In genomic region chr1:46485564-46486431, GRCh38 we compare ENCODE assay signal across 31 cellular contexts. TPM values are rescaled to one million over a fixed set of nuclear protein-coding genes. Genes with fewer than 3 reads are reported as not detected.
DNase-seq lines count a peak whose midpoint lies in the region; ATAC-seq and TF ChIP-seq lines count a peak whose summit lies in the region.
"Had no signal": no experiment of that assay in that cellular context is flagged by ENCODE, and none has a peak within 500 bp of the region (broad histone marks: within the 10 kb centered on the region; RNA-seq: fewer than 3 reads in every experiment).

No MANE protein-coding gene starts in this region.

- 8 to 10% methylated on average over 58 of the region's 58 CpGs for WGBS in ectodermal cell, 2 experiments
- 14 to 17% methylated on average over 25 to 56 of the region's 58 CpGs for WGBS in testis, 2 donors

- H3K4me1 ChIP-seq in ectodermal cell (ENCODE audit: control insufficient read depth, insufficient read depth, low read length), result peaks cover 51% of the 10 kb centered on the region
- H3K4me1 ChIP-seq in iPS-20b (ENCODE audit: insufficient read depth, low read length), result peaks cover 14% of the 10 kb centered on the region; the same call in 1 of the 2 replicates
- H3K4me1 ChIP-seq in testis, result peaks cover 10% of the 10 kb centered on the region

- TF ChIP-seq CTCF in testis (IDR thresholded peaks at IDR 0.05), result no peak

- H3K4me3 ChIP-seq in ectodermal cell (ENCODE audit: insufficient read depth, low read depth, low read length) (peak overlapping the region; percentile 9), iPS-20b (ENCODE audit: low read length) (peak overlapping the region; percentile 46; the same call in 1 of the 2 replicates), testis (peak overlapping the region; percentile 24 to 26)
- H3K4me3 ChIP-seq: stomach, tibial artery had no signal

- H3K27me3 ChIP-seq in ectodermal cell (ENCODE audit: control insufficient read depth, insufficient read depth, low read length, poor library complexity, severe bottlenecking) (peaks cover 99% of the 10 kb centered on the region), iPS-20b (ENCODE audit: insufficient read depth, low read length) (peaks cover 100% of the 10 kb centered on the region), testis (no peaks in the 10 kb centered on the region)

- no peak overlapping the region for H3K27ac Mint-ChIP-seq in natural killer cell treated with Interleukin-12 subunit alpha and Interleukin-12 subunit beta and Interleukin-15 and Interleukin-18, amount 100 ng/mL, for 72 hours
- H3K27ac Mint-ChIP-seq: activated CD4-positive, alpha-beta memory T cell treated with anti-CD3 and anti-CD28 coated beads, Interleukin-2, amount 10 ng/mL, durations not matched to agents 7 days and 5 days; CD4-positive, alpha-beta T cell had no signal

- peaks cover 6 to 13% of the 10 kb centered on the region in 2 donors for H3K4me1 Mint-ChIP-seq in natural killer cell treated with Interleukin-12 subunit alpha and Interleukin-12 subunit beta and Interleukin-15 and Interleukin-18, amount 100 ng/mL, for 72 hours (ENCODE audit: low read depth in 2 of 2)

- no peak for ATAC-seq in GM18498 (IDR thresholded peaks at IDR 0.05; ENCODE audit: unreplicated experiment)
- no peak for ATAC-seq in natural killer cell treated with Interleukin-12 subunit alpha and Interleukin-12 subunit beta and Interleukin-15 and Interleukin-18, amount 100 ng/mL, for 72 hours
- ATAC-seq: activated CD4-positive, CD25-positive, alpha-beta regulatory T cell treated with anti-CD3 and anti-CD28 coated beads, Interleukin-2, amount 50 U/mL, for 24 hours; left ventricle myocardium superior had no signal

- intact Hi-C loops in testis (cut with DNase I; ENCODE audit: low total_unique reads), result no loop called here

- H3K27me3 Mint-ChIP-seq in natural killer cell treated with Interleukin-12 subunit alpha and Interleukin-12 subunit beta and Interleukin-15 and Interleukin-18, amount 100 ng/mL, for 72 hours, result peaks cover 54 to 68% of the 10 kb centered on the region in 2 donors

- no peak overlapping the region for H3K9ac ChIP-seq in iPS-20b (ENCODE audit: low read depth, low read length)

- H3K36me3 Mint-ChIP-seq in natural killer cell treated with Interleukin-12 subunit alpha and Interleukin-12 subunit beta and Interleukin-15 and Interleukin-18, amount 100 ng/mL, for 72 hours, result no peaks in the 10 kb centered on the region

- H3K9me3 ChIP-seq in ectodermal cell (ENCODE audit: control insufficient read depth, low read length), result no peaks in the 10 kb centered on the region
- no peaks in the 10 kb centered on the region for H3K9me3 ChIP-seq in iPS-20b (ENCODE audit: insufficient read depth, low read depth, low read length)
- H3K9me3 ChIP-seq in testis, result no peaks in the 10 kb centered on the region
- H3K9me3 ChIP-seq: stomach, tibial artery had no signal

- H3K9me3 Mint-ChIP-seq in natural killer cell treated with Interleukin-12 subunit alpha and Interleukin-12 subunit beta and Interleukin-15 and Interleukin-18, amount 100 ng/mL, for 72 hours, result no peaks in the 10 kb centered on the region
- H3K9me3 Mint-ChIP-seq: activated CD4-positive, alpha-beta memory T cell treated with anti-CD3 and anti-CD28 coated beads, Interleukin-2, amount 10 ng/mL, durations not matched to agents 7 days and 5 days; CD4-positive, alpha-beta T cell had no signal

- no peak overlapping the region for H3K27ac ChIP-seq in ectodermal cell (ENCODE audit: insufficient read depth, low read depth, low read length, poor library complexity, severe bottlenecking)
- no peak overlapping the region for H3K27ac ChIP-seq in iPS-20b (ENCODE audit: low read length)
- H3K27ac ChIP-seq in testis, result no peak overlapping the region
- H3K27ac ChIP-seq: stomach, tibial artery had no signal

- peak; percentile 71 for DNase-seq in NCI-H82 (lab: John Stamatoyannopoulos, UW)
- no peak for DNase-seq in NCI-H82 treated with DMSO at 0.1 percent for 48 hours (lab: John Stamatoyannopoulos, UW; ENCODE audit: unreplicated experiment)
- no peak for DNase-seq in testis
- no peak for DNase-seq in midbrain (lab: John Stamatoyannopoulos, UW)
- DNase-seq in natural killer cell treated with Interleukin-12 subunit alpha and Interleukin-12 subunit beta and Interleukin-15 and Interleukin-18, amount 100 ng/mL, for 72 hours (ENCODE audit: low spot score), result no peak
- DNase-seq: activated CD4-positive, alpha-beta memory T cell treated with anti-CD3 and anti-CD28 coated beads, Interleukin-2, amount 10 ng/mL, durations not matched to agents 7 days and 5 days; activated CD8-positive, alpha-beta memory T cell treated with anti-CD3 and anti-CD28 coated beads, Interleukin-2, amount 50 U/mL, for 48 hours; activated naive CD4-positive, alpha-beta T cell treated with anti-CD3 and anti-CD28 coated beads, Interleukin-2, amount 50 U/mL, for 16 hours; AML-193; amygdala; CD4-positive, alpha-beta T cell; effector memory CD4-positive, alpha-beta T cell; EL; HCEC 1CT; head of caudate nucleus; islet precursor cell; left ventricle myocardium superior; NCI-H1694 treated with DMSO at 0.1 percent for 48 hours; NCI-H2171; occipital lobe; stimulated activated CD4-positive, alpha-beta T cell treated with anti-CD3 and anti-CD28 coated beads, Interleukin-1b, Interleukin-23, amount 100 ng/mL, for 48 hours; stimulated activated CD8-positive, alpha-beta memory T cell treated with anti-CD3 and anti-CD28 coated beads, Interleukin-4, amount 100 ng/mL, for 48 hours; stomach; tibial artery had no signal

- TF ChIP-seq POLR2A in testis (IDR thresholded peaks at IDR 0.05), result no peak

- no peaks in the 10 kb centered on the region for H3K36me3 ChIP-seq in ectodermal cell (ENCODE audit: control insufficient read depth, insufficient read depth, low read length)
- no peaks in the 10 kb centered on the region for H3K36me3 ChIP-seq in iPS-20b (ENCODE audit: insufficient read depth, low read depth, low read length)
- no peaks in the 10 kb centered on the region for H3K36me3 ChIP-seq in testis (ENCODE audit: low read depth, missing control alignments)
- H3K36me3 ChIP-seq: stomach, tibial artery had no signal

- no peak overlapping the region for H3K4me3 Mint-ChIP-seq in natural killer cell treated with Interleukin-12 subunit alpha and Interleukin-12 subunit beta and Interleukin-15 and Interleukin-18, amount 100 ng/mL, for 72 hours
- H3K4me3 Mint-ChIP-seq: activated CD4-positive, alpha-beta memory T cell treated with anti-CD3 and anti-CD28 coated beads, Interleukin-2, amount 10 ng/mL, durations not matched to agents 7 days and 5 days; CD4-positive, alpha-beta T cell had no signal

RNA-seq across cellular contexts. Expression of gene DMBX1, which starts 3.8 kb away (rescaled TPM):
- polyA plus RNA-seq in ectodermal cell (2013, experiment 1 of 4), result 19.6 TPM
- 30.9 TPM for polyA plus RNA-seq in ectodermal cell (2013, experiment 2 of 4)
- 23.8 TPM for polyA plus RNA-seq in ectodermal cell (2013, experiment 3 of 4)
- 21.4 TPM for polyA plus RNA-seq in ectodermal cell (2013, experiment 4 of 4)
- total RNA-seq in testis, result 1 to 10 TPM; 1.7 to 2.0 TPM
- 1.1 TPM for polyA plus RNA-seq in testis (ENCODE audit: insufficient read depth, low read depth, low replicate concordance)
- total RNA-seq in natural killer cell treated with Interleukin-12 subunit alpha and Interleukin-12 subunit beta and Interleukin-15 and Interleukin-18, amount 100 ng/mL, for 72 hours, result under 1 TPM; 0.26 to 0.47 TPM
- total RNA-seq: bronchial epithelial cell; CD4-positive, alpha-beta T cell; fibroblast of villous mesenchyme; left ventricle myocardium superior; occipital lobe; skeletal muscle tissue; stomach had no signal
- polyA plus RNA-seq: stomach had no signal
